Comparison of ENCODE assay signal across 9 cellular contexts in genomic region chr4:52103314-52103713, GRCh38. TPM values are rescaled to one million over a fixed set of nuclear protein-coding genes. Genes with fewer than 3 reads are reported as not detected.
DNase-seq lines count a peak whose midpoint lies in the region; ATAC-seq and TF ChIP-seq lines count a peak whose summit lies in the region.
"Had no signal": no experiment of that assay in that cellular context is flagged by ENCODE, and none has a peak within 500 bp of the region (broad histone marks: within the 10 kb centered on the region; RNA-seq: fewer than 3 reads in every experiment).

No MANE protein-coding gene starts in this region.

- no peak for ATAC-seq in activated T-cell treated with anti-CD3 and anti-CD28 coated beads, Interleukin-2, amount 50 U/mL, for 4 hours
- ATAC-seq in body of pancreas (no peak), upper lobe of left lung (ENCODE audit: low FRiP score in 2 of 2) (no peak)

- H3K36me3 Mint-ChIP-seq in activated T-cell treated with anti-CD3 and anti-CD28 coated beads, Interleukin-2, amount 50 U/mL, for 4 hours (ENCODE audit: insufficient read depth): no peaks in the 10 kb centered on the region

- no peak overlapping the region for H3K4me3 Mint-ChIP-seq in activated T-cell treated with anti-CD3 and anti-CD28 coated beads, Interleukin-2, amount 50 U/mL, for 4 hours

- H3K4me3 ChIP-seq in adipocyte (ENCODE audit: low read length): no peak overlapping the region
- H3K4me3 ChIP-seq in body of pancreas: no peak overlapping the region
- no peak overlapping the region for H3K4me3 ChIP-seq in upper lobe of left lung

- DNase-seq in AG20443 (ENCODE audit: low spot score) (peak; percentile 22), HuH-7 (ENCODE audit: low spot score) (peak; percentile 21), adipocyte (ENCODE audit: low read depth) (peak; percentile 60), inferior parietal cortex (ENCODE audit: extremely low spot score) (peak; percentile 10), foreskin melanocyte (no peak), body of pancreas (no peak), upper lobe of left lung (no peak)
- no peak for DNase-seq in activated T-cell treated with anti-CD3 and anti-CD28 coated beads, Interleukin-2, amount 50 U/mL, for 4 hours
- DNase-seq: GDM1 had no signal

- H3K9me3 Mint-ChIP-seq in activated T-cell treated with anti-CD3 and anti-CD28 coated beads, Interleukin-2, amount 50 U/mL, for 4 hours: no peaks in the 10 kb centered on the region

- no peaks in the 10 kb centered on the region for H3K4me1 Mint-ChIP-seq in activated T-cell treated with anti-CD3 and anti-CD28 coated beads, Interleukin-2, amount 50 U/mL, for 4 hours (ENCODE audit: low read depth)

- peaks cover 23% of the 10 kb centered on the region for H3K4me1 ChIP-seq in adipocyte (ENCODE audit: control insufficient read depth, insufficient read depth, low read length)
- no peaks in the 10 kb centered on the region for H3K4me1 ChIP-seq in body of pancreas
- no peaks in the 10 kb centered on the region for H3K4me1 ChIP-seq in upper lobe of left lung

- 29 to 69% methylated on average over 1 of the region's 1 CpG for WGBS in body of pancreas, 2 donors
- 58 to 84% methylated on average over 1 of the region's 1 CpG for WGBS in upper lobe of left lung, 2 donors

- no peaks in the 10 kb centered on the region for H3K27me3 ChIP-seq in adipocyte (replicated peaks; ENCODE audit: control insufficient read depth, insufficient read depth, low read length)
- H3K27me3 ChIP-seq in body of pancreas: no peaks in the 10 kb centered on the region
- no peaks in the 10 kb centered on the region for H3K27me3 ChIP-seq in upper lobe of left lung

- H3K9ac ChIP-seq in adipocyte (ENCODE audit: low read length): no peak overlapping the region

- no peaks in the 10 kb centered on the region for H3K9me3 ChIP-seq in adipocyte (ENCODE audit: control insufficient read depth, low read length)
- no peaks in the 10 kb centered on the region for H3K9me3 ChIP-seq in body of pancreas
- no peaks in the 10 kb centered on the region for H3K9me3 ChIP-seq in upper lobe of left lung

- no peaks in the 10 kb centered on the region for H3K36me3 ChIP-seq in adipocyte (ENCODE audit: control insufficient read depth, insufficient read depth, low read length, severe bottlenecking)
- no peaks in the 10 kb centered on the region for H3K36me3 ChIP-seq in body of pancreas (replicated peaks in 1 of 2; ENCODE audit: insufficient read depth in 1 of 2, low read depth in 2 of 2)
- no peaks in the 10 kb centered on the region for H3K36me3 ChIP-seq in upper lobe of left lung

- TF ChIP-seq POLR2A in body of pancreas (IDR thresholded peaks at IDR 0.05) (no peak), upper lobe of left lung (IDR thresholded peaks at IDR 0.05) (no peak)

- intact Hi-C loops in body of pancreas (cut with DNase I): no loop called here

- TF ChIP-seq EP300 in upper lobe of left lung (IDR thresholded peaks at IDR 0.05): no peak

- H3K27me3 Mint-ChIP-seq in activated T-cell treated with anti-CD3 and anti-CD28 coated beads, Interleukin-2, amount 50 U/mL, for 4 hours (ENCODE audit: low read depth): peaks cover 5% of the 10 kb centered on the region

- H3K27ac ChIP-seq in body of pancreas: no peak overlapping the region
- H3K27ac ChIP-seq in upper lobe of left lung: no peak overlapping the region

- TF ChIP-seq CTCF in body of pancreas (IDR thresholded peaks at IDR 0.05) (peak in 1 of 7 experiments; percentile 2), upper lobe of left lung (IDR thresholded peaks at IDR 0.05) (no peak)

RNA-seq across cellular contexts. Expression of gene SPATA18, which starts 52.2 kb away (rescaled TPM):
- under 1 TPM in 1 of 3 donors, not detected in 2; 0.05 TPM for total RNA-seq in activated T-cell treated with anti-CD3 and anti-CD28 coated beads, Interleukin-2, amount 50 U/mL, for 4 hours
- 1 to 10 TPM; 4.0 to 8.0 TPM for total RNA-seq in body of pancreas
- total RNA-seq in upper lobe of left lung: 10 to 100 TPM in 5 of 6 donors, 1 to 10 TPM in 1; 8.1 to 55.2 (median 15.1) TPM

Comparison
In these comparisons a context has a peak if more than half of its experiments do, and no peak if none do; other contexts are left out.
1. DNase-seq: peak in AG20443 (single experiment), HuH-7 (single experiment), adipocyte (single experiment) and inferior parietal cortex (single experiment); none in foreskin melanocyte (single experiment), activated T-cell treated with anti-CD3 and anti-CD28 coated beads, Interleukin-2, amount 50 U/mL, for 4 hours (single experiment), body of pancreas (0 of 4) and upper lobe of left lung (0 of 2).
2. RNA of gene SPATA18, which starts 52.2 kb away (total RNA-seq): 8.1 to 55.2 TPM in upper lobe of left lung and 4.0 to 8.0 TPM in body of pancreas; 0.05 TPM in activated T-cell treated with anti-CD3 and anti-CD28 coated beads, Interleukin-2, amount 50 U/mL, for 4 hours; every median in the first group is over 4 times any median in the second.